Comparison of ENCODE assay signal across 9 cellular contexts in genomic region chr13:30142502-30143211, GRCh38.
A peak's percentile ranks its signal among the peaks of the same experiment; 100 is the strongest.
DNase-seq lines count a peak whose midpoint lies in the region; ATAC-seq, FAIRE-seq and TF ChIP-seq lines count a peak whose summit lies in the region.
"Had no signal": no experiment of that assay in that cellular context is flagged by ENCODE, and none has a peak within 500 bp of the region (broad histone marks: within the 10 kb centered on the region; RNA-seq: fewer than 3 reads in every experiment).

No MANE protein-coding gene starts in this region.

- peak overlapping the region in 2 of 5 donors; percentile 12 to 15 for H3K9ac ChIP-seq in subcutaneous abdominal adipose tissue (ENCODE audit: low read length in 5 of 5)
- H3K9ac ChIP-seq in kidney (ENCODE audit: low read length in 2 of 2), result no peak overlapping the region

- H3K4me3 ChIP-seq in HFF-Myc (replicated peaks; ENCODE audit: low read depth, low read length) (no peak overlapping the region), adrenal gland (no peak overlapping the region), subcutaneous abdominal adipose tissue (ENCODE audit: low read depth in 1 of 5, low read length in 5 of 5) (peak overlapping the region in 1 of 5 donors; percentile 6), kidney (ENCODE audit: low read length in 2 of 2) (no peak overlapping the region)

- no peak for ATAC-seq in GM18861 (IDR thresholded peaks at IDR 0.05; ENCODE audit: unreplicated experiment)

- no peak for TF ChIP-seq POLR2A in adrenal gland (IDR thresholded peaks at IDR 0.05)

- no peak for TF ChIP-seq CTCF in HFF-Myc (IDR thresholded peaks at IDR 0.05; ENCODE audit: low read depth, low read length, missing control alignments)
- no peak for TF ChIP-seq CTCF in adrenal gland (IDR thresholded peaks at IDR 0.05)
- no peak for TF ChIP-seq CTCF in kidney (IDR thresholded peaks at IDR 0.05; ENCODE audit: borderline replicate concordance, extremely low read depth, insufficient read depth)

- H3K27me3 ChIP-seq in adrenal gland (no peaks in the 10 kb centered on the region), subcutaneous abdominal adipose tissue (ENCODE audit: control insufficient read depth in 5 of 5, insufficient read depth in 4 of 5, low read length in 5 of 5) (no peaks in the 10 kb centered on the region)

- H3K36me3 ChIP-seq in adrenal gland (replicated peaks in 1 of 2) (no peaks in the 10 kb centered on the region), subcutaneous abdominal adipose tissue (ENCODE audit: control insufficient read depth in 5 of 5, insufficient read depth in 5 of 5, low read length in 5 of 5) (no peaks in the 10 kb centered on the region), kidney (ENCODE audit: control insufficient read depth in 1 of 2, insufficient read depth in 2 of 2, low read length in 2 of 2) (no peaks in the 10 kb centered on the region)

- peak overlapping the region in 1 of 5 donors; percentile 70 for H3K27ac ChIP-seq in adrenal gland
- peak overlapping the region; percentile 72 for H3K27ac ChIP-seq in subcutaneous abdominal adipose tissue (ENCODE audit: low read depth, low read length)
- H3K27ac ChIP-seq in kidney (ENCODE audit: low read depth in 2 of 2, low read length in 2 of 2), result peak overlapping the region in 1 of 2 donors; percentile 48

- intact Hi-C loops in adrenal gland (cut with DNase I), result no loop called here
- intact Hi-C loops in kidney (cut with DNase I), result no loop called here

- H3K9me3 ChIP-seq in adrenal gland (replicated peaks in 1 of 3) (no peaks in the 10 kb centered on the region), subcutaneous abdominal adipose tissue (ENCODE audit: control insufficient read depth in 5 of 5, low read length in 5 of 5) (peaks cover 0 to 7% (median 0%) of the 10 kb centered on the region in 5 donors), kidney (ENCODE audit: control insufficient read depth in 1 of 2, low read length in 2 of 2) (no peaks in the 10 kb centered on the region)

- H3K4me1 ChIP-seq in adrenal gland (replicated peaks in 1 of 2), result peaks cover 0 to 11% of the 10 kb centered on the region in 2 donors
- peaks cover 12 to 36% (median 31%) of the 10 kb centered on the region in 5 donors for H3K4me1 ChIP-seq in subcutaneous abdominal adipose tissue (ENCODE audit: control insufficient read depth in 5 of 5, insufficient read depth in 5 of 5, low read length in 5 of 5)
- H3K4me1 ChIP-seq in kidney (ENCODE audit: control insufficient read depth in 1 of 2, insufficient read depth in 1 of 2, low read depth in 1 of 2, low read length in 2 of 2), result peaks cover 5 to 10% of the 10 kb centered on the region in 2 donors

- FAIRE-seq in kidney (lab: Jason Lieb, UNC), result no peak
- FAIRE-seq: colon had no signal

- DNase-seq in AG08396 (ENCODE audit: low spot score), result peak; percentile 79
- peak; percentile 99 for DNase-seq in HFF-Myc (ENCODE audit: extremely low read depth, low read depth)
- peak; percentile 30 to 72 (median 67) for DNase-seq in adrenal gland
- peak; percentile 98 for DNase-seq in kidney tubule cell (ENCODE audit: low spot score)
- DNase-seq in kidney, result no peak
- DNase-seq in stimulated activated CD8-positive, alpha-beta memory T cell treated with anti-CD3 and anti-CD28 coated beads, Interleukin-4, amount 100 ng/mL, for 48 hours, result no peak

- 21 to 29% (median 22%) methylated on average over 9 to 13 of the region's 13 CpGs for WGBS in adrenal gland, 4 donors

Comparison
In these comparisons a context has a peak if more than half of its experiments do, and no peak if none do; other contexts are left out.
1. DNase-seq: peak in AG08396 (single experiment), HFF-Myc (single experiment), adrenal gland (7 of 7) and kidney tubule cell (single experiment); none in kidney (single experiment) and stimulated activated CD8-positive, alpha-beta memory T cell treated with anti-CD3 and anti-CD28 coated beads, Interleukin-4, amount 100 ng/mL, for 48 hours (single experiment).